ENCODE assay signal across 20 cellular contexts in genomic region chr9:69443178-69443577, GRCh38.
A peak's percentile ranks its signal among the peaks of the same experiment; 100 is the strongest.
DNase-seq lines count a peak whose midpoint lies in the region; ATAC-seq, FAIRE-seq and TF ChIP-seq lines count a peak whose summit lies in the region.
"Had no signal": no experiment of that assay in that cellular context is flagged by ENCODE, and none has a peak within 500 bp of the region (broad histone marks: within the 10 kb centered on the region; RNA-seq: fewer than 3 reads in every experiment).

No MANE protein-coding gene starts in this region.

- H3K4me3 ChIP-seq in BLaER1: no peak overlapping the region
- H3K4me3 ChIP-seq: A549, ascending aorta, gastroesophageal sphincter, prostate gland had no signal

- no peaks in the 10 kb centered on the region for H3K79me1 ChIP-seq in H9 (ENCODE audit: insufficient read depth, low read depth, low read length, poor library complexity, severe bottlenecking)

- H3K56ac ChIP-seq in H9 (ENCODE audit: insufficient read length, low read depth, low read length): no peak overlapping the region

- no peak overlapping the region for H2BK120ac ChIP-seq in H9 (ENCODE audit: low read depth, low read length, poor library complexity, severe bottlenecking)

- H3K9me3 ChIP-seq in BLaER1: peaks cover 34% of the 10 kb centered on the region
- H3K9me3 ChIP-seq in T-helper 17 cell (ENCODE audit: control insufficient read depth, low read length, poor library complexity, severe bottlenecking): no peaks in the 10 kb centered on the region
- H3K9me3 ChIP-seq in H9 (ENCODE audit: control insufficient read depth, low read depth, low read length): no peaks in the 10 kb centered on the region
- H3K9me3 ChIP-seq: A549, ascending aorta, gastroesophageal sphincter, prostate gland had no signal

- peaks cover 76% of the 10 kb centered on the region for H3K4me1 ChIP-seq in BLaER1
- no peaks in the 10 kb centered on the region for H3K4me1 ChIP-seq in H9 (ENCODE audit: insufficient read depth, low read length)
- H3K4me1 ChIP-seq: A549, ascending aorta, gastroesophageal sphincter, prostate gland had no signal

- no peak overlapping the region for H4K8ac ChIP-seq in H9 (replicated peaks; ENCODE audit: insufficient read length, low read depth, low read length)

- H3K27ac Mint-ChIP-seq in T-helper 17 cell (peak overlapping the region; percentile 19), nephron progenitor cell (no peak overlapping the region), H9 (no peak overlapping the region)
- H3K27ac Mint-ChIP-seq: CD4-positive, CD25-positive, alpha-beta regulatory T cell; natural killer cell treated with Interleukin-12 subunit alpha and Interleukin-12 subunit beta and Interleukin-15 and Interleukin-18, amount 100 ng/mL, for 72 hours had no signal

- H2BK12ac ChIP-seq in H9 (ENCODE audit: insufficient read length, low read depth, low read length): no peak overlapping the region

- H2BK5ac ChIP-seq in H9 (ENCODE audit: insufficient read length, low read length): no peak overlapping the region

- H2AFZ ChIP-seq in H9 (ENCODE audit: low read length): no peak overlapping the region

- H3K9me3 Mint-ChIP-seq in nephron progenitor cell (peaks cover 18% of the 10 kb centered on the region), H9 (peaks cover 15 to 18% of the 10 kb centered on the region in 2 experiments)
- H3K9me3 Mint-ChIP-seq: natural killer cell treated with Interleukin-12 subunit alpha and Interleukin-12 subunit beta and Interleukin-15 and Interleukin-18, amount 100 ng/mL, for 72 hours had no signal

- no peaks in the 10 kb centered on the region for H3K27me3 Mint-ChIP-seq in T-helper 17 cell
- H3K27me3 Mint-ChIP-seq in nephron progenitor cell (ENCODE audit: low read depth, poor library complexity): no peaks in the 10 kb centered on the region
- H3K27me3 Mint-ChIP-seq in H9 (ENCODE audit: low read depth): peaks cover 6% of the 10 kb centered on the region; the same call in 1 of the 2 replicates

- no peak for ATAC-seq in T-helper 17 cell
- ATAC-seq: A549, gastroesophageal sphincter had no signal

- no peak overlapping the region for H3K14ac ChIP-seq in H9 (ENCODE audit: insufficient read depth, low read length)

- no peaks in the 10 kb centered on the region for H3K23me2 ChIP-seq in H9 (ENCODE audit: insufficient read length, low read depth, low read length, poor library complexity, severe bottlenecking)

- no peak overlapping the region for H2BK20ac ChIP-seq in H9 (ENCODE audit: low read depth, low read length, poor library complexity, severe bottlenecking)

- H2AK5ac ChIP-seq in H9 (ENCODE audit: insufficient read length, low read length): no peak overlapping the region

- H3K9ac ChIP-seq in BLaER1: no peak overlapping the region
- H3K9ac ChIP-seq in H9 (ENCODE audit: extremely low read depth, insufficient read length, low read length): no peak overlapping the region

- H3K27ac ChIP-seq in BLaER1 (no peak overlapping the region), H9 (ENCODE audit: insufficient read length, low read depth, low read length) (no peak overlapping the region)
- H3K27ac ChIP-seq: A549, ascending aorta, gastroesophageal sphincter, HL-60, prostate gland had no signal

- no peak for TF ChIP-seq CTCF in nephron progenitor cell (IDR thresholded peaks at IDR 0.05)
- TF ChIP-seq CTCF in H9 (conservative IDR thresholded peaks at IDR 0.05): no peak

- H4K91ac ChIP-seq in H9 (ENCODE audit: insufficient read length, low read depth, low read length): no peak overlapping the region

- H3K4me1 Mint-ChIP-seq in T-helper 17 cell (peaks cover 20% of the 10 kb centered on the region), nephron progenitor cell (peaks cover 29% of the 10 kb centered on the region), H9 (peaks cover 7 to 11% of the 10 kb centered on the region in 2 experiments; a peak in 3 of 4 replicates)
- H3K4me1 Mint-ChIP-seq: CD4-positive, CD25-positive, alpha-beta regulatory T cell had no signal

- H3K4me3 Mint-ChIP-seq in T-helper 17 cell (no peak overlapping the region), nephron progenitor cell (no peak overlapping the region), H9 (no peak overlapping the region)
- H3K4me3 Mint-ChIP-seq: CD4-positive, CD25-positive, alpha-beta regulatory T cell; natural killer cell treated with Interleukin-12 subunit alpha and Interleukin-12 subunit beta and Interleukin-15 and Interleukin-18, amount 100 ng/mL, for 72 hours had no signal

- H4K5ac ChIP-seq in H9 (ENCODE audit: insufficient read length, low read depth, low read length): no peak overlapping the region

- FAIRE-seq in HTR-8/SVneo (lab: Jason Lieb, UNC): no peak
- FAIRE-seq: A549, endothelial cell of umbilical vein had no signal

- DNase-seq in NCI-H1417 (lab: John Stamatoyannopoulos, UW): peak; percentile 40 to 97 (median 87)
- peak; percentile 38 for DNase-seq in NCI-H2196 (lab: John Stamatoyannopoulos, UW; ENCODE audit: unreplicated experiment)
- DNase-seq in T-helper 17 cell: no peak
- DNase-seq in SIG-M5 (lab: John Stamatoyannopoulos, UW): no peak
- DNase-seq in nephron progenitor cell: no peak
- DNase-seq in HTR-8/SVneo (ENCODE audit: insufficient read length, low spot score): no peak
- DNase-seq in H9: no peak
- DNase-seq: activated naive CD4-positive, alpha-beta T cell; CD4-positive, CD25-positive, alpha-beta regulatory T cell; KBM-7; NCI-H1694; stimulated activated naive CD4-positive, alpha-beta T cell treated with Interleukin-2 at 50 U/mL for 16 hours had no signal

- H4K20me1 ChIP-seq in BLaER1 (no peaks in the 10 kb centered on the region), H9 (ENCODE audit: control insufficient read depth, insufficient read depth, insufficient read length) (no peaks in the 10 kb centered on the region)

- H3K18ac ChIP-seq in H9 (ENCODE audit: insufficient read length, low read depth, low read length): no peak overlapping the region

- peak overlapping the region; percentile 52 for H3K4me2 ChIP-seq in BLaER1
- no peak overlapping the region for H3K4me2 ChIP-seq in H9 (ENCODE audit: insufficient read depth, insufficient read length, low read length)
- H3K4me2 ChIP-seq: A549 had no signal

- peaks cover 3% of the 10 kb centered on the region for H3K36me3 Mint-ChIP-seq in T-helper 17 cell (ENCODE audit: low read depth)
- no peaks in the 10 kb centered on the region for H3K36me3 Mint-ChIP-seq in nephron progenitor cell (ENCODE audit: low read depth)
- H3K36me3 Mint-ChIP-seq in H9 (ENCODE audit: insufficient read depth in 1 of 3, low read depth in 3 of 3): peaks cover 4 to 17% (median 16%) of the 10 kb centered on the region in 3 experiments
- H3K36me3 Mint-ChIP-seq: CD4-positive, CD25-positive, alpha-beta regulatory T cell; natural killer cell treated with Interleukin-12 subunit alpha and Interleukin-12 subunit beta and Interleukin-15 and Interleukin-18, amount 100 ng/mL, for 72 hours had no signal

- peaks cover 90% of the 10 kb centered on the region for H3K36me3 ChIP-seq in BLaER1
- H3K36me3 ChIP-seq: prostate gland had no signal

- H3K27me3 ChIP-seq in BLaER1 (no peaks in the 10 kb centered on the region), H9 (ENCODE audit: insufficient read depth, low read length) (no peaks in the 10 kb centered on the region)
- H3K27me3 ChIP-seq: ascending aorta, gastroesophageal sphincter had no signal

- H3T11ph ChIP-seq in H9 (ENCODE audit: low read length): no peak overlapping the region

- H2BK15ac ChIP-seq in H9 (ENCODE audit: low read depth, low read length): no peak overlapping the region

- no peaks in the 10 kb centered on the region for H3K79me2 ChIP-seq in H9 (ENCODE audit: insufficient read depth, low read length)

- H3K23ac ChIP-seq in H9 (ENCODE audit: insufficient read length, low read depth, low read length): no peak overlapping the region

- H3K4ac ChIP-seq in H9 (ENCODE audit: low read depth, low read length): no peak overlapping the region

- no CpG with 5 or more reads among the region's 3 CpGs for WGBS in H9 (ENCODE audit: extremely low coverage, insufficient read length, low lambda C conversion rate)

Comparison
In these comparisons a context has a peak if more than half of its experiments do, and no peak if none do; other contexts are left out.
1. DNase-seq: peak in NCI-H1417 (3 of 3) and NCI-H2196 (single experiment); none in T-helper 17 cell (0 of 3), SIG-M5 (single experiment), nephron progenitor cell (single experiment), HTR-8/SVneo (single experiment) and H9 (single experiment).